ENCODE assay signal across 18 cellular contexts in genomic region chr4:113604955-113605354, GRCh38.
DNase-seq lines count a peak whose midpoint lies in the region; ATAC-seq and TF ChIP-seq lines count a peak whose summit lies in the region.
"Had no signal": no experiment of that assay in that cellular context is flagged by ENCODE, and none has a peak within 500 bp of the region (broad histone marks: within the 10 kb centered on the region; RNA-seq: fewer than 3 reads in every experiment).

No MANE protein-coding gene starts in this region.

- H3K36me3 ChIP-seq in DOHH2 (ENCODE audit: control insufficient read depth, low read length) (peaks cover 72% of the 10 kb centered on the region), Karpas-422 (ENCODE audit: insufficient read depth, low read length) (peaks cover 21% of the 10 kb centered on the region; the same call in 1 of the 2 replicates)
- H3K36me3 ChIP-seq: cardiac muscle cell, transverse colon had no signal

- H3K4me3 Mint-ChIP-seq in chondrocyte (ENCODE audit: unreplicated experiment) (no peak overlapping the region), naive B cell (peak overlapping the region in 1 of 8 donors; percentile 67)
- H3K4me3 Mint-ChIP-seq: activated CD4-positive, alpha-beta T cell treated with anti-CD3 and anti-CD28 coated beads for 36 hours; activated CD8-positive, alpha-beta memory T cell treated with anti-CD3 and anti-CD28 coated beads, Interleukin-2, amount 10 ng/mL, durations not matched to agents 7 days and 5 days had no signal

- DNase-seq in Karpas-422 (no peak), chondrocyte (ENCODE audit: low spot score) (no peak), naive B cell (no peak), left lobe of liver (ENCODE audit: low spot score) (no peak), NCI-H82 (lab: John Stamatoyannopoulos, UW) (no peak)
- DNase-seq in stimulated activated CD4-positive, alpha-beta T cell treated with anti-CD3 and anti-CD28 coated beads, Interleukin-4, amount 100 ng/mL, for 4 hours, result no peak
- DNase-seq: activated CD4-positive, alpha-beta T cell treated with anti-CD3 and anti-CD28 coated beads for 36 hours; activated CD8-positive, alpha-beta memory T cell treated with anti-CD3 and anti-CD28 coated beads, Interleukin-2, amount 10 ng/mL, durations not matched to agents 7 days and 5 days; NCI-H1048; NCI-H2029 treated with DMSO at 0.1 percent for 48 hours; NCI-H446 treated with DMSO at 0.1 percent for 48 hours; stimulated activated naive CD4-positive, alpha-beta T cell treated with Interleukin-2 at 50 U/mL for 16 hours; transverse colon had no signal

- H3K27me3 Mint-ChIP-seq in chondrocyte (ENCODE audit: low read depth) (no peaks in the 10 kb centered on the region), naive B cell (no peaks in the 10 kb centered on the region)
- H3K27me3 Mint-ChIP-seq: activated CD4-positive, alpha-beta T cell treated with anti-CD3 and anti-CD28 coated beads for 36 hours; activated CD8-positive, alpha-beta memory T cell treated with anti-CD3 and anti-CD28 coated beads, Interleukin-2, amount 10 ng/mL, durations not matched to agents 7 days and 5 days had no signal

- H4K20me1 ChIP-seq in DOHH2 (ENCODE audit: control insufficient read depth, insufficient read depth, low read depth, low read length) (no peaks in the 10 kb centered on the region), Karpas-422 (ENCODE audit: insufficient read depth, low read depth, low read length) (no peaks in the 10 kb centered on the region)
- H4K20me1 ChIP-seq: BLaER1 had no signal

- H3F3A ChIP-seq in DOHH2 (ENCODE audit: control insufficient read depth, insufficient read depth), result peaks cover 33% of the 10 kb centered on the region

- H2AFZ ChIP-seq in Karpas-422 (ENCODE audit: low read length), result no peak overlapping the region

- H3K27ac Mint-ChIP-seq in chondrocyte (ENCODE audit: unreplicated experiment) (peak overlapping the region; percentile 53), naive B cell (peak overlapping the region in 4 of 6 donors; percentile 5 to 70 (median 14))
- H3K27ac Mint-ChIP-seq: activated CD4-positive, alpha-beta T cell treated with anti-CD3 and anti-CD28 coated beads for 36 hours; activated CD8-positive, alpha-beta memory T cell treated with anti-CD3 and anti-CD28 coated beads, Interleukin-2, amount 10 ng/mL, durations not matched to agents 7 days and 5 days; activated T-helper 2 cell treated with anti-CD3 and anti-CD28 coated beads, Interferon-gamma antibody, Interleukin-2, Interleukin-4, amounts not matched to agents 10 μg/mL and 5 μg/mL and 100 μg/mL, durations not matched to agents 14 hours and 24 hours and 36 hours had no signal

- H3K4me3 ChIP-seq in DOHH2 (ENCODE audit: low read length), result 0 out of 2 replicates have a peak overlapping the region, but pooled peaks have one; percentile 8
- no peak overlapping the region for H3K4me3 ChIP-seq in Karpas-422 (ENCODE audit: low read length)
- H3K4me3 ChIP-seq: BLaER1, cardiac muscle cell, transverse colon had no signal

- H3K27ac ChIP-seq in DOHH2 (ENCODE audit: low read depth, low read length) (peak overlapping the region; percentile 88), Karpas-422 (ENCODE audit: low read length) (peak overlapping the region; percentile 61)
- H3K27ac ChIP-seq: BLaER1, cardiac muscle cell, epithelial cell of prostate, transverse colon had no signal

- H3K4me2 ChIP-seq in DOHH2 (ENCODE audit: low read length) (peak overlapping the region; percentile 66), Karpas-422 (ENCODE audit: low read depth, low read length, poor library complexity, severe bottlenecking) (no peak overlapping the region)
- H3K4me2 ChIP-seq: BLaER1 had no signal

- H3K9me2 ChIP-seq in DOHH2 (replicated peaks; ENCODE audit: control insufficient read depth, low read length) (no peaks in the 10 kb centered on the region), Karpas-422 (replicated peaks; ENCODE audit: insufficient read depth, low read length) (no peaks in the 10 kb centered on the region)

- ATAC-seq in naive B cell (ENCODE audit: low read depth in 2 of 2) (no peak), left lobe of liver (no peak)
- ATAC-seq: activated CD4-positive, alpha-beta T cell treated with anti-CD3 and anti-CD28 coated beads for 36 hours; activated CD8-positive, alpha-beta memory T cell treated with anti-CD3 and anti-CD28 coated beads, Interleukin-2, amount 10 ng/mL, durations not matched to agents 7 days and 5 days had no signal

- H3K36me3 Mint-ChIP-seq in chondrocyte (ENCODE audit: low read depth) (peaks cover 20% of the 10 kb centered on the region), naive B cell (peaks cover 36 to 37% of the 10 kb centered on the region in 2 donors)

- H3K27me3 ChIP-seq in DOHH2 (ENCODE audit: control insufficient read depth, low read length) (no peaks in the 10 kb centered on the region), Karpas-422 (ENCODE audit: low read length) (no peaks in the 10 kb centered on the region)
- H3K27me3 ChIP-seq: BLaER1, cardiac muscle cell, transverse colon had no signal

- no peak overlapping the region for H3K9ac ChIP-seq in Karpas-422 (ENCODE audit: low read length)
- H3K9ac ChIP-seq: BLaER1 had no signal

- H3K4me1 ChIP-seq in DOHH2 (ENCODE audit: control insufficient read depth, low read length) (peaks cover 75% of the 10 kb centered on the region), Karpas-422 (ENCODE audit: low read length) (peaks cover 70% of the 10 kb centered on the region)

- TF ChIP-seq CTCF in DOHH2 (IDR thresholded peaks at IDR 0.05; ENCODE audit: low read depth, low read length, poor library complexity, severe bottlenecking) (no peak), chondrocyte (IDR thresholded peaks at IDR 0.05) (no peak)

- peaks cover 23% of the 10 kb centered on the region for H3K4me1 Mint-ChIP-seq in chondrocyte (ENCODE audit: low read depth)
- H3K4me1 Mint-ChIP-seq in naive B cell, result peaks cover 42 to 55% (median 54%) of the 10 kb centered on the region in 3 donors

- H3K9me3 ChIP-seq in DOHH2 (ENCODE audit: control insufficient read depth, insufficient read depth, low read length) (no peaks in the 10 kb centered on the region), Karpas-422 (ENCODE audit: low read length) (no peaks in the 10 kb centered on the region)
- H3K9me3 ChIP-seq: transverse colon had no signal

- H3K9me3 Mint-ChIP-seq in chondrocyte (ENCODE audit: low read depth), result peaks cover 5% of the 10 kb centered on the region
- H3K9me3 Mint-ChIP-seq in naive B cell, result peaks cover 0 to 12% (median 0%) of the 10 kb centered on the region in 7 donors

- H3K79me2 ChIP-seq in DOHH2 (ENCODE audit: control insufficient read depth, low read length), result peaks cover 72% of the 10 kb centered on the region
- H3K79me2 ChIP-seq in Karpas-422 (ENCODE audit: low read length), result peaks cover 88% of the 10 kb centered on the region
